In genomic region chr11:48473966-48474365, GRCh38 we compare ENCODE assay signal across 4 cellular contexts. TPM values are rescaled to one million over a fixed set of nuclear protein-coding genes. Genes with fewer than 3 reads are reported as not detected.
"Had no signal": no experiment of that assay in that cellular context is flagged by ENCODE, and none has a peak within 500 bp of the region (broad histone marks: within the 10 kb centered on the region; RNA-seq: fewer than 3 reads in every experiment).

No MANE protein-coding gene starts in this region.

RNA-seq across cellular contexts. Expression of gene OR4A47, which starts 14.6 kb away (rescaled TPM):
- total RNA-seq: HT-29; LHCN-M2; SJCRH30; T-helper 1 cell treated with Interleukin-12 subunit alpha and Interleukin-12 subunit beta and Interleukin-4 antibody, amounts not matched to agents 30 ng/mL and 1 ng/mL, for 36 hours had no signal
